7 cellular contexts compared by ENCODE assay signal in genomic region chr7:134458806-134459698, GRCh38.
DNase-seq lines count a peak whose midpoint lies in the region; ATAC-seq lines count a peak whose summit lies in the region.

AKR1B1 (minus strand) TSS chr7:134459100; CDS start chr7:134459062, 38 bp downstream.

- ATAC-seq in GM18517 (IDR thresholded peaks at IDR 0.05; ENCODE audit: unreplicated experiment) (peak; percentile 89), HG03039 (IDR thresholded peaks at IDR 0.05; ENCODE audit: unreplicated experiment) (peak; percentile 93)

- DNase-seq in NCI-H2171 treated with DMSO at 0.1 percent for 48 hours (lab: John Stamatoyannopoulos, UW) (peak; percentile 91), inferior parietal cortex (ENCODE audit: extremely low spot score) (peak; percentile 89)
- peak; percentile 65 to 76 (median 68) for DNase-seq in activated CD4-positive, CD25-positive, alpha-beta regulatory T cell (lab: John Stamatoyannopoulos, UW)
- DNase-seq in central memory CD4-positive, alpha-beta T cell = peak; percentile 83
- peak; percentile 81 for DNase-seq in stimulated activated CD4-positive, alpha-beta T cell treated with anti-CD3 and anti-CD28 coated beads, Interleukin-12 subunit alpha, Interleukin-12 subunit beta, amount 100 ng/mL, for 4 hours

Comparison
In these comparisons a context has a peak if more than half of its experiments do, and no peak if none do; other contexts are left out.
1. Peak in every context shown above with its lines: DNase-seq and ATAC-seq.